16 cellular contexts compared by ENCODE assay signal in the genomic region with DNA sequence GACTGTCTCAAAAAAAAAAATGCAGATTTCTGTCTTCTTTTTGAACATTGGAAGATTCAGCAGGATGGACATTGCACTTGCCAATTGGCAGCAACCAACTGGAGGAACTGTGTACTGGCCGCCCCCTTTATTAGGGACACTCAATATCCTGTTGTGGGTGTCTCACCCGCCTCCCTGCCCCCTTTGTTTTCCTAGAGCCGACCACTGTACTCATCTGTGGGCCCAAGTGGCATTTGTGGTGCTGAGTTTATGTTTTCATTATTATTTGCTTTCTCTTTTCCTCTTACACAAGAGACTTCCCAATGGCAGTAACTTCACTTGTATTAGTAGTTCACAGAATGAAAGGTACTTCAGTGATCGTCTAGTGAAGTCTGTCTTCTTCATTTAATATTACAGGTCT.
DNase-seq lines count a peak whose midpoint lies in the region; ATAC-seq and TF ChIP-seq lines count a peak whose summit lies in the region.
"Had no signal": no experiment of that assay in that cellular context is flagged by ENCODE, and none has a peak within 500 bp of the region (broad histone marks: within the 10 kb centered on the region; RNA-seq: fewer than 3 reads in every experiment).

No MANE protein-coding gene starts in this region.

- no peak overlapping the region for H3K56ac ChIP-seq in H9 (ENCODE audit: insufficient read length, low read depth, low read length)

- H3K4me1 ChIP-seq in H9 (ENCODE audit: insufficient read depth, low read length) (peaks cover 6% of the 10 kb centered on the region; the same call in 1 of the 2 replicates), Caco-2 (peaks cover 12% of the 10 kb centered on the region)

- H3K9me3 ChIP-seq in H9 (ENCODE audit: control insufficient read depth, low read depth, low read length): no peaks in the 10 kb centered on the region
- no peaks in the 10 kb centered on the region for H3K9me3 ChIP-seq in WERI-Rb-1 (ENCODE audit: severe bottlenecking)
- no peaks in the 10 kb centered on the region for H3K9me3 ChIP-seq in Caco-2

- WGBS in H9 (ENCODE audit: extremely low coverage, insufficient read length, low lambda C conversion rate): no CpG with 5 or more reads among the region's 4 CpGs

- H3K14ac ChIP-seq in H9 (ENCODE audit: insufficient read depth, low read length): no peak overlapping the region

- CTCF ChIA-PET in Caco-2 (lab: Charles Lee): no interaction called here

- intact Hi-C loops in dorsolateral prefrontal cortex (cut with DNase I) (loop anchor here (5.0 to 10.0 kb wide), 4 partner anchors 59 to 291 kb away; partner anchors contain the start of gene SASH1 (in 1 of the 2)), Caco-2 (cut with micrococcal nuclease; ENCODE audit: unreplicated experiment) (no loop called here)

- H3K4me1 Mint-ChIP-seq in H9 (peaks cover 43 to 49% of the 10 kb centered on the region in 2 experiments), osteocyte (ENCODE audit: unreplicated experiment) (peaks cover 70% of the 10 kb centered on the region), Caco-2 (ENCODE audit: low read depth, unreplicated experiment) (peaks cover 13% of the 10 kb centered on the region)

- no peaks in the 10 kb centered on the region for H3K27me3 Mint-ChIP-seq in H9 (ENCODE audit: low read depth)
- no peaks in the 10 kb centered on the region for H3K27me3 Mint-ChIP-seq in osteocyte (ENCODE audit: unreplicated experiment)
- no peaks in the 10 kb centered on the region for H3K27me3 Mint-ChIP-seq in Caco-2 (ENCODE audit: insufficient read depth, unreplicated experiment)

- DNase-seq in H9: no peak
- DNase-seq in WERI-Rb-1: no peak
- DNase-seq in dorsolateral prefrontal cortex: no peak
- DNase-seq in osteocyte (ENCODE audit: extremely low spot score, unreplicated experiment): peak; percentile 30
- no peak for DNase-seq in CD1c-positive myeloid dendritic cell (ENCODE audit: extremely low spot score)
- no peak for DNase-seq in Caco-2
- DNase-seq: C1 segment of cervical spinal cord; CD4-positive, alpha-beta memory T cell; DMS153; DMS79 treated with DMSO at 0.1 percent for 48 hours; EL; HCEC 1CT; HFFc6 had no signal

- H3K36me3 ChIP-seq in WERI-Rb-1 (peaks cover 15% of the 10 kb centered on the region), Caco-2 (ENCODE audit: control insufficient read depth, insufficient read depth, low read length) (no peaks in the 10 kb centered on the region)

- H3T11ph ChIP-seq in H9 (ENCODE audit: low read length): no peak overlapping the region

- H3K4me3 ChIP-seq in WERI-Rb-1 (ENCODE audit: low read depth, low read length): no peak overlapping the region
- no peak overlapping the region for H3K4me3 ChIP-seq in dorsolateral prefrontal cortex
- H3K4me3 ChIP-seq in Caco-2 (ENCODE audit: low read depth, low read length): no peak overlapping the region

- H3K36me3 Mint-ChIP-seq in H9 (ENCODE audit: insufficient read depth in 1 of 3, low read depth in 3 of 3) (peaks cover 4 to 15% (median 7%) of the 10 kb centered on the region in 3 experiments; a peak in 4 of 7 replicates), osteocyte (ENCODE audit: unreplicated experiment) (peaks cover 20% of the 10 kb centered on the region), Caco-2 (ENCODE audit: insufficient read depth, unreplicated experiment) (peaks cover 29% of the 10 kb centered on the region)
- H3K36me3 Mint-ChIP-seq: CD4-positive, alpha-beta memory T cell had no signal

- no peak overlapping the region for H3K4me2 ChIP-seq in H9 (ENCODE audit: insufficient read depth, insufficient read length, low read length)

- ATAC-seq in HG03571 (IDR thresholded peaks at IDR 0.05; ENCODE audit: unreplicated experiment): no peak

- no peak overlapping the region for H3K4ac ChIP-seq in H9 (ENCODE audit: low read depth, low read length)

- H3K27me3 ChIP-seq in H9 (ENCODE audit: insufficient read depth, low read length) (no peaks in the 10 kb centered on the region), WERI-Rb-1 (ENCODE audit: insufficient read depth, low read depth, severe bottlenecking) (no peaks in the 10 kb centered on the region), dorsolateral prefrontal cortex (no peaks in the 10 kb centered on the region), Caco-2 (replicated peaks; ENCODE audit: control insufficient read depth, insufficient read depth, low read length) (no peaks in the 10 kb centered on the region)

- H2AK5ac ChIP-seq in H9 (ENCODE audit: insufficient read length, low read length): no peak overlapping the region

- H3K23ac ChIP-seq in H9 (ENCODE audit: insufficient read length, low read depth, low read length): no peak overlapping the region

- H3K4me3 Mint-ChIP-seq in H9 (no peak overlapping the region), osteocyte (ENCODE audit: unreplicated experiment) (no peak overlapping the region), Caco-2 (ENCODE audit: unreplicated experiment) (no peak overlapping the region)
- H3K4me3 Mint-ChIP-seq: B cell; CD4-positive, alpha-beta memory T cell; HFFc6 had no signal

- no peak overlapping the region for H4K8ac ChIP-seq in H9 (replicated peaks; ENCODE audit: insufficient read length, low read depth, low read length)

- no peaks in the 10 kb centered on the region for H3K79me2 ChIP-seq in H9 (ENCODE audit: insufficient read depth, low read length)

- no peak overlapping the region for H2BK15ac ChIP-seq in H9 (ENCODE audit: low read depth, low read length)

- no peak overlapping the region for H4K91ac ChIP-seq in H9 (ENCODE audit: insufficient read length, low read depth, low read length)

- no peaks in the 10 kb centered on the region for H3K79me1 ChIP-seq in H9 (ENCODE audit: insufficient read depth, low read depth, low read length, poor library complexity, severe bottlenecking)

- H3K27ac Mint-ChIP-seq in H9: peak overlapping the region in 2 of 3 experiments; percentile 43 to 46; a peak in 2 of 7 replicates
- H3K27ac Mint-ChIP-seq in osteocyte (ENCODE audit: unreplicated experiment): peak overlapping the region; percentile 43
- no peak overlapping the region for H3K27ac Mint-ChIP-seq in Caco-2 (ENCODE audit: unreplicated experiment)
- H3K27ac Mint-ChIP-seq: B cell; CD4-positive, alpha-beta memory T cell; HFFc6 had no signal

- H3K23me2 ChIP-seq in H9 (ENCODE audit: insufficient read length, low read depth, low read length, poor library complexity, severe bottlenecking): peaks cover 2% of the 10 kb centered on the region

- no TSS peak for BruUV-seq in Caco-2 (replicated peaks; lab: Mats Ljungman, UMichigan)

- H2BK12ac ChIP-seq in H9 (ENCODE audit: insufficient read length, low read depth, low read length): no peak overlapping the region

- H3K9me3 Mint-ChIP-seq in H9 (no peaks in the 10 kb centered on the region), osteocyte (ENCODE audit: unreplicated experiment) (no peaks in the 10 kb centered on the region), Caco-2 (ENCODE audit: unreplicated experiment) (no peaks in the 10 kb centered on the region)
- H3K9me3 Mint-ChIP-seq: CD4-positive, alpha-beta memory T cell; HFFc6 had no signal

- no peak overlapping the region for H4K5ac ChIP-seq in H9 (ENCODE audit: insufficient read length, low read depth, low read length)

- H3K9ac ChIP-seq in H9 (ENCODE audit: extremely low read depth, insufficient read length, low read length): no peak overlapping the region

- H2BK5ac ChIP-seq in H9 (ENCODE audit: insufficient read length, low read length): no peak overlapping the region

- H2AFZ ChIP-seq in H9 (ENCODE audit: low read length): no peak overlapping the region

- no peaks in the 10 kb centered on the region for H4K20me1 ChIP-seq in H9 (ENCODE audit: control insufficient read depth, insufficient read depth, insufficient read length)

- no peak overlapping the region for H3K27ac ChIP-seq in H9 (ENCODE audit: insufficient read length, low read depth, low read length)
- peak overlapping the region; percentile 58 for H3K27ac ChIP-seq in WERI-Rb-1
- peak overlapping the region in 51 of 59 donors; percentile 2 to 93 (median 82) for H3K27ac ChIP-seq in dorsolateral prefrontal cortex
- H3K27ac ChIP-seq: HL-60 had no signal

- H3K18ac ChIP-seq in H9 (ENCODE audit: insufficient read length, low read depth, low read length): no peak overlapping the region

- H2BK20ac ChIP-seq in H9 (ENCODE audit: low read depth, low read length, poor library complexity, severe bottlenecking): no peak overlapping the region

- POLR2A ChIA-PET in Caco-2 (lab: Charles Lee): no interaction called here

- TF ChIP-seq CTCF in H9 (conservative IDR thresholded peaks at IDR 0.05) (no peak), WERI-Rb-1 (IDR thresholded peaks at IDR 0.05; ENCODE audit: low read depth, low read length) (no peak), dorsolateral prefrontal cortex (IDR thresholded peaks at IDR 0.05 in 54 of 56, conservative IDR thresholded peaks at IDR 0.05 in 2 of 56; ENCODE audit: low read depth in 1 of 56, partially characterized antibody in 56 of 56) (no peak), osteocyte (IDR thresholded peaks at IDR 0.05) (no peak), Caco-2 (IDR thresholded peaks at IDR 0.05; ENCODE audit: insufficient read depth in 1 of 2, low read depth in 1 of 2, low read length in 1 of 2, severe bottlenecking in 1 of 2, unreplicated experiment in 1 of 2) (no peak)

- no peak overlapping the region for H2BK120ac ChIP-seq in H9 (ENCODE audit: low read depth, low read length, poor library complexity, severe bottlenecking)
